18 cellular contexts compared by ENCODE assay signal in the genomic region with DNA sequence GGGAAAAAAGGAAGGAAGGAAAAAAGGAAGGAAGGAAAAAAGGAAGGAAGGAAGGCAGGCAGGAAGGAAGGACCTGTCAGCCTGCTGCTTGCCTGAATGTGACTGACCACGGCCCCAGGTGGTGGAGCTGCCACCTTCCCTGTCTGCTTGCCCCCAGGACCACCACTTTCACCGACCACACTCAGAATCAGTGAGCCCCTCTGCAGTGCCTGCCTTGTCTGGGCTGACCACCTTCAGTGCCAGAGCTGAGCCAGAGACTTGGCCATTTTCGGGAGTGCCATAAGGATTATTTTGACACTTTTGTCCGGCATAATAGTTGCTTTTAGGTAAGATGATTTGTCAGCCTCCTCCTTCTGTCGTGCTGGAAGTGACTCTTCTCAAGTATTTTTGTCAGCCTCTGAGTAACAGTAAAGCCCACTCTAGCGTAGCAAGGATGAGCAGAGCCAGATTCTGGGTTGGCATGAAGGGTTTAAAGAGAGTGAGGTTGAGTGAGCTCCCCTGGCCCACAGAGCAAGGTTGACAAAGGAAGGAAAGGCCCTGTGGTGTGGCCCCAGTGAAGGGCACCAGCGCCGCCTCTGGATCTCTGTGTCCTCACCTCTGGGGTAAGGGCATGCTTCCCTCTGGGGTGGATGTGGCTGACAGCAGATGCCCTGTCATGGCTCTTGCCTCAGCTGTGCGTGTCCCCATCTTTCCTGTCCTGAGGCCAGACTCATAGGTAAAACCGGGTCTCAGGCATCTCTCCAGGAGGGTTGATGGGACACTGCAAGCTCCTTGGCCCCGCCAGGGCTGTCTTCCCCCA.
DNase-seq lines count a peak whose midpoint lies in the region; ATAC-seq and TF ChIP-seq lines count a peak whose summit lies in the region.
"Had no signal": no experiment of that assay in that cellular context is flagged by ENCODE, and none has a peak within 500 bp of the region (broad histone marks: within the 10 kb centered on the region; RNA-seq: fewer than 3 reads in every experiment).

No MANE protein-coding gene starts in this region.

- no peak overlapping the region for H3K27ac ChIP-seq in IMR-90 (ENCODE audit: insufficient read depth, low read length)
- no peak overlapping the region for H3K27ac ChIP-seq in mesenchymal stem cell (ENCODE audit: low read length, poor library complexity, severe bottlenecking)
- H3K27ac ChIP-seq in effector memory CD4-positive, alpha-beta T cell (ENCODE audit: insufficient read depth, low read length, poor library complexity, severe bottlenecking) = no peak overlapping the region
- H3K27ac ChIP-seq: 22Rv1, A549, HL-60 had no signal

- in situ Hi-C loops in IMR-90 (cut with MboI; ENCODE audit: low sequenced_read_pairs) = no loop called here

- H3K23ac ChIP-seq in IMR-90 (ENCODE audit: low read depth, low read length) (no peak overlapping the region; the same call in 1 of the 2 replicates), mesenchymal stem cell (ENCODE audit: low read length in 2 of 2) (no peak overlapping the region)

- no peaks in the 10 kb centered on the region for H3K9me3 Mint-ChIP-seq in osteocyte (ENCODE audit: unreplicated experiment)
- H3K9me3 Mint-ChIP-seq: CD8-positive, alpha-beta T cell had no signal

- no peak overlapping the region for H3K4me2 ChIP-seq in IMR-90 (ENCODE audit: low read depth, low read length)
- H3K4me2 ChIP-seq in mesenchymal stem cell (ENCODE audit: low read length, poor library complexity, severe bottlenecking) = no peak overlapping the region
- H3K4me2 ChIP-seq: A549 had no signal

- H2BK5ac ChIP-seq in IMR-90 (ENCODE audit: low read depth, low read length, poor library complexity, severe bottlenecking) (no peak overlapping the region), mesenchymal stem cell (ENCODE audit: low read depth, low read length, poor library complexity, severe bottlenecking) (no peak overlapping the region)

- H3K9ac ChIP-seq in IMR-90 (ENCODE audit: low read depth, low read length) (no peak overlapping the region), mesenchymal stem cell (ENCODE audit: low read length) (no peak overlapping the region)

- H3K27me3 ChIP-seq in IMR-90 (ENCODE audit: control insufficient read depth, insufficient read depth, low read length) (no peaks in the 10 kb centered on the region), mesenchymal stem cell (ENCODE audit: control insufficient read depth in 1 of 2, insufficient read depth in 1 of 2, low read length in 2 of 2) (peaks cover 0 to 35% of the 10 kb centered on the region in 2 experiments)
- peaks cover 8% of the 10 kb centered on the region for H3K27me3 ChIP-seq in effector memory CD4-positive, alpha-beta T cell (replicated peaks; ENCODE audit: control insufficient read depth, insufficient read depth, low read length, poor library complexity, severe bottlenecking)

- H3K4ac ChIP-seq in IMR-90 (ENCODE audit: low read depth, low read length) (peak overlapping the region; percentile 81), mesenchymal stem cell (ENCODE audit: low read depth in 1 of 2, low read length in 2 of 2) (peak overlapping the region in 1 of 2 experiments; percentile 41)

- BruUV-seq in IMR-90 (replicated peaks; lab: Mats Ljungman, UMichigan) = no TSS peak

- H3K56ac ChIP-seq in IMR-90 (ENCODE audit: extremely low read depth, insufficient read depth, low read length) = no peak overlapping the region

- H2BK15ac ChIP-seq in IMR-90 (ENCODE audit: low read depth, low read length) (peak overlapping the region; percentile 28; the same call in 1 of the 3 replicates), mesenchymal stem cell (ENCODE audit: low read depth, poor library complexity, severe bottlenecking) (no peak overlapping the region)

- intact Hi-C loops in IMR-90 (cut with micrococcal nuclease) = no loop called here

- TF ChIP-seq RAD21 in IMR-90 (IDR thresholded peaks at IDR 0.05; ENCODE audit: low read length) = no peak

- no peaks in the 10 kb centered on the region for H3K79me1 ChIP-seq in IMR-90 (ENCODE audit: low read depth in 1 of 2, low read length in 2 of 2)
- no peaks in the 10 kb centered on the region for H3K79me1 ChIP-seq in mesenchymal stem cell (replicated peaks; ENCODE audit: low read length, poor library complexity, severe bottlenecking)

- peaks cover 7% of the 10 kb centered on the region for H3K27me3 Mint-ChIP-seq in osteocyte (ENCODE audit: unreplicated experiment)

- CTCF ChIA-PET in IMR-90 (lab: Yijun Ruan, JAX) = no interaction called here

- H2AK9ac ChIP-seq in IMR-90 (replicated peaks; ENCODE audit: low read depth, low read length, poor library complexity) = peak overlapping the region; percentile 43

- H2BK120ac ChIP-seq in IMR-90 (ENCODE audit: low read depth, low read length) (peak overlapping the region; percentile 87), mesenchymal stem cell (ENCODE audit: low read depth, low read length) (no peak overlapping the region)

- ATAC-seq in IMR-90 (ENCODE audit: low read depth) = no peak
- ATAC-seq: A549; CD8-positive, alpha-beta T cell had no signal

- H3K18ac ChIP-seq in IMR-90 (ENCODE audit: low read depth, low read length) (peak overlapping the region; percentile 13; the same call in 1 of the 2 replicates), mesenchymal stem cell (ENCODE audit: low read depth in 1 of 2, low read length in 2 of 2) (no peak overlapping the region)

- H3K4me3 Mint-ChIP-seq in osteocyte (ENCODE audit: unreplicated experiment) = no peak overlapping the region
- H3K4me3 Mint-ChIP-seq: CD8-positive, alpha-beta T cell; IgD-negative memory B cell had no signal

- TF ChIP-seq POLR2A in IMR-90 (IDR thresholded peaks at IDR 0.05; ENCODE audit: low read depth, low read length) = no peak

- dilution Hi-C loops in IMR-90 (cut with HindIII; ENCODE audit: low sequenced_read_pairs, unreplicated experiment) = no loop called here

- H3K14ac ChIP-seq in IMR-90 (replicated peaks; ENCODE audit: low read depth, low read length) = no peak overlapping the region
- H3K14ac ChIP-seq in mesenchymal stem cell (ENCODE audit: low read length in 2 of 2) = no peak overlapping the region

- no peaks in the 10 kb centered on the region for H3K9me3 ChIP-seq in IMR-90 (ENCODE audit: control insufficient read depth, insufficient read depth, low read length)
- H3K9me3 ChIP-seq in mesenchymal stem cell (ENCODE audit: control insufficient read depth, low read length) = no peaks in the 10 kb centered on the region
- H3K9me3 ChIP-seq in effector memory CD4-positive, alpha-beta T cell (ENCODE audit: control insufficient read depth, low read length) = no peaks in the 10 kb centered on the region
- H3K9me3 ChIP-seq: A549, HAP-1 had no signal

- H3K27ac Mint-ChIP-seq in osteocyte (ENCODE audit: unreplicated experiment) = no peak overlapping the region
- H3K27ac Mint-ChIP-seq: CD8-positive, alpha-beta T cell had no signal

- peak; percentile 25 for DNase-seq in activated CD8-positive, alpha-beta memory T cell treated with anti-CD3 and anti-CD28 coated beads, Interleukin-2, amount 50 U/mL, for 48 hours
- DNase-seq in activated CD8-positive, alpha-beta memory T cell treated with anti-CD3 and anti-CD28 coated beads, Interleukin-2, amount 50 U/mL, for 4 hours = no peak
- DNase-seq in IMR-90 (no peak), mesenchymal stem cell (no peak), osteocyte (ENCODE audit: extremely low spot score, unreplicated experiment) (peak; percentile 66), occipital lobe (lab: John Stamatoyannopoulos, UW) (no peak)
- no peak for DNase-seq in stimulated activated CD4-positive, alpha-beta T cell treated with anti-CD3 and anti-CD28 coated beads, Interleukin-12 subunit alpha, Interleukin-12 subunit beta, amount 100 ng/mL, for 4 hours
- DNase-seq in effector memory CD4-positive, alpha-beta T cell = no peak
- DNase-seq: AML-193; Calu3; CD8-positive, alpha-beta T cell; DMS79 treated with DMSO at 0.1 percent for 48 hours; GF-D8 had no signal

- H2BK20ac ChIP-seq in IMR-90 (ENCODE audit: low read depth, low read length) = peak overlapping the region; percentile 77

- peaks cover 13% of the 10 kb centered on the region for H3K4me1 ChIP-seq in IMR-90 (ENCODE audit: control insufficient read depth, insufficient read depth, low read length)
- H3K4me1 ChIP-seq in mesenchymal stem cell (ENCODE audit: control insufficient read depth, insufficient read depth, low read depth, low read length) = no peaks in the 10 kb centered on the region
- no peaks in the 10 kb centered on the region for H3K4me1 ChIP-seq in effector memory CD4-positive, alpha-beta T cell (ENCODE audit: control insufficient read depth, insufficient read depth, low read length, poor library complexity, severe bottlenecking)
- H3K4me1 ChIP-seq: A549, HAP-1 had no signal

- H3K36me3 Mint-ChIP-seq in osteocyte (ENCODE audit: unreplicated experiment) = no peaks in the 10 kb centered on the region
- H3K36me3 Mint-ChIP-seq: CD8-positive, alpha-beta T cell; IgD-negative memory B cell had no signal

- H3K9me1 ChIP-seq in IMR-90 (ENCODE audit: insufficient read depth, low read length) = peaks cover 8% of the 10 kb centered on the region

- H3K4me3 ChIP-seq in IMR-90 (ENCODE audit: insufficient read depth, low read depth, low read length) = no peak overlapping the region
- H3K4me3 ChIP-seq in mesenchymal stem cell (ENCODE audit: insufficient read depth in 1 of 2, low read depth in 1 of 2, low read length in 2 of 2) = no peak overlapping the region
- H3K4me3 ChIP-seq in effector memory CD4-positive, alpha-beta T cell (ENCODE audit: insufficient read depth, low read depth, low read length, poor library complexity, severe bottlenecking) = no peak overlapping the region
- H3K4me3 ChIP-seq: A549, HAP-1 had no signal

- H3K36me3 ChIP-seq in IMR-90 (ENCODE audit: control insufficient read depth, insufficient read depth, low read length) (no peaks in the 10 kb centered on the region), mesenchymal stem cell (ENCODE audit: control insufficient read depth in 1 of 2, insufficient read depth in 2 of 2, low read depth in 1 of 2, low read length in 2 of 2) (no peaks in the 10 kb centered on the region)
- H3K36me3 ChIP-seq in effector memory CD4-positive, alpha-beta T cell (ENCODE audit: control insufficient read depth, insufficient read depth, low read length) = no peaks in the 10 kb centered on the region
- H3K36me3 ChIP-seq: HAP-1 had no signal

- H4K8ac ChIP-seq in IMR-90 (ENCODE audit: low read depth in 2 of 2, low read length in 2 of 2) (peak overlapping the region in 1 of 2 experiments; percentile 51; a peak in 1 of 4 replicates), mesenchymal stem cell (ENCODE audit: low read length) (no peak overlapping the region)

- POLR2A ChIA-PET in IMR-90 (lab: Charles Lee; ENCODE audit: unreplicated experiment) = no interaction called here

- peak overlapping the region in 1 of 2 experiments; percentile 4 for H2BK12ac ChIP-seq in mesenchymal stem cell (ENCODE audit: low read length in 2 of 2)

- peak overlapping the region; percentile 37 for H2AK5ac ChIP-seq in IMR-90 (ENCODE audit: low read depth, low read length)
- no peak overlapping the region for H2AK5ac ChIP-seq in mesenchymal stem cell (ENCODE audit: low read length, severe bottlenecking)

- peaks cover 10% of the 10 kb centered on the region for H3K4me1 Mint-ChIP-seq in osteocyte (ENCODE audit: unreplicated experiment)
- H3K4me1 Mint-ChIP-seq: IgD-negative memory B cell had no signal

- 92% methylated on average over 2 of the region's 11 CpGs; no CpG with 5 or more reads in 1 of the 2 experiments for WGBS in IMR-90 (ENCODE audit: extremely low coverage in 2 of 2, insufficient read length in 1 of 2), 2 experiments
- 86% methylated on average over 11 of the region's 11 CpGs for WGBS in mesenchymal stem cell

- TF ChIP-seq CTCF in IMR-90 (conservative IDR thresholded peaks at IDR 0.05; ENCODE audit: low read depth, low read length) (no peak), osteocyte (IDR thresholded peaks at IDR 0.05) (no peak)

- no peaks in the 10 kb centered on the region for H4K20me1 ChIP-seq in IMR-90 (ENCODE audit: insufficient read depth, low read length)

- peak overlapping the region; percentile 51; the same call in 1 of the 2 replicates for H4K5ac ChIP-seq in IMR-90 (ENCODE audit: low read depth, low read length)

- H2AFZ ChIP-seq in IMR-90 (replicated peaks; ENCODE audit: low read length, poor library complexity) (no peak overlapping the region), mesenchymal stem cell (ENCODE audit: low read depth, low read length) (no peak overlapping the region)

- peak overlapping the region; percentile 71 for H4K91ac ChIP-seq in IMR-90 (ENCODE audit: insufficient read depth, low read depth, low read length)
- H4K91ac ChIP-seq in mesenchymal stem cell (ENCODE audit: low read length) = peak overlapping the region; percentile 10

Comparison
In these comparisons a context has a peak if more than half of its experiments do, and no peak if none do; other contexts are left out.
1. DNase-seq: peak in activated CD8-positive, alpha-beta memory T cell treated with anti-CD3 and anti-CD28 coated beads, Interleukin-2, amount 50 U/mL, for 48 hours (single experiment) and osteocyte (single experiment); none in activated CD8-positive, alpha-beta memory T cell treated with anti-CD3 and anti-CD28 coated beads, Interleukin-2, amount 50 U/mL, for 4 hours (single experiment), IMR-90 (single experiment), mesenchymal stem cell (single experiment), stimulated activated CD4-positive, alpha-beta T cell treated with anti-CD3 and anti-CD28 coated beads, Interleukin-12 subunit alpha, Interleukin-12 subunit beta, amount 100 ng/mL, for 4 hours (single experiment), occipital lobe (single experiment) and effector memory CD4-positive, alpha-beta T cell (0 of 3).